In genomic region chr9:133030317-133031129, GRCh38 we compare ENCODE assay signal across 8 cellular contexts. TPM values are rescaled to one million over a fixed set of nuclear protein-coding genes. Genes with fewer than 3 reads are reported as not detected.
A peak's percentile ranks its signal among the peaks of the same experiment; 100 is the strongest.
DNase-seq lines count a peak whose midpoint lies in the region; ATAC-seq, FAIRE-seq and TF ChIP-seq lines count a peak whose summit lies in the region.

GTF3C5 (plus strand) TSS chr9:133030997; CDS start chr9:133031012, 15 bp downstream.

- no peak for TF ChIP-seq CTCF in astrocyte of the cerebellum (IDR thresholded peaks at IDR 0.05; ENCODE audit: low read depth, low read length, missing control alignments)

- intact Hi-C loops in aorta (cut with DNase I), result loop anchor here in 1 of 2 donors (10.0 kb wide), 2 partner anchors 74 to 114 kb away; no protein-coding TSS in a partner anchor

- in situ Hi-C loops in astrocyte of the cerebellum (cut with HindIII; ENCODE audit: low sequenced_read_pairs), result no loop called here

- peak within 1 kb of the TSS; percentile 90 for H3K9ac ChIP-seq in rectal smooth muscle tissue (ENCODE audit: low read length)

- peak within 1 kb of the TSS; percentile 89 for H3K27ac ChIP-seq in rectal smooth muscle tissue (ENCODE audit: low read depth, low read length)
- peak within 1 kb of the TSS in 1 of 2 donors; percentile 80 for H3K27ac ChIP-seq in aorta (ENCODE audit: low read depth in 1 of 2, low read length in 2 of 2)

- ATAC-seq in HG02981 (IDR thresholded peaks at IDR 0.05; ENCODE audit: unreplicated experiment), result peak; percentile 97
- peak; percentile 98 for ATAC-seq in aorta (ENCODE audit: low FRiP score)

- H3K9me3 ChIP-seq in aorta (ENCODE audit: control insufficient read depth, low read length), result no peaks in the 10 kb centered on the region

- H3K4me3 ChIP-seq in astrocyte of the cerebellum (ENCODE audit: low read depth, low read length) (peak within 1 kb of the TSS; percentile 55), rectal smooth muscle tissue (ENCODE audit: low read length) (peak within 1 kb of the TSS; percentile 98), aorta (ENCODE audit: low read length in 2 of 2) (peak within 1 kb of the TSS; percentile 83 to 92)

- WGBS in aorta, 2 donors, result 0% methylated on average over 63 of the region's 63 CpGs

- peak; percentile 97 for DNase-seq in GM18507 (ENCODE audit: extremely low spot score, insufficient read length, low read depth)
- DNase-seq in NCI-H2029 treated with DMSO at 0.1 percent for 48 hours (lab: John Stamatoyannopoulos, UW), result peak; percentile 99
- DNase-seq in T-helper 9 cell, result peak; percentile 82
- peak; percentile 98 for DNase-seq in astrocyte of the cerebellum (ENCODE audit: low read depth)
- peak; percentile 100 for DNase-seq in hepatic stellate cell (ENCODE audit: low spot score)
- DNase-seq in aorta, result peak; percentile 95 to 96

- H3K27me3 ChIP-seq in rectal smooth muscle tissue (ENCODE audit: control insufficient read depth, insufficient read depth, low read length), result no peaks in the 10 kb centered on the region
- no peaks in the 10 kb centered on the region for H3K27me3 ChIP-seq in aorta (ENCODE audit: control insufficient read depth in 1 of 2, insufficient read depth in 2 of 2, low read length in 1 of 2)

- FAIRE-seq in GM18507 (lab: Jason Lieb, UNC), result peak; percentile 97

- H3K4me1 ChIP-seq in rectal smooth muscle tissue (ENCODE audit: control insufficient read depth, insufficient read depth, low read length) (peaks cover 7% of the 10 kb centered on the region), aorta (ENCODE audit: control insufficient read depth in 1 of 2, insufficient read depth in 2 of 2, low read length in 2 of 2) (peaks cover 2 to 5% of the 10 kb centered on the region in 2 donors)

- H3K36me3 ChIP-seq in rectal smooth muscle tissue (ENCODE audit: control insufficient read depth, insufficient read depth, low read length), result no peaks in the 10 kb centered on the region
- H3K36me3 ChIP-seq in aorta (ENCODE audit: control insufficient read depth in 1 of 2, insufficient read depth in 2 of 2, low read length in 1 of 2), result no peaks in the 10 kb centered on the region

RNA-seq across cellular contexts. Expression of gene GTF3C5, which starts in this region (rescaled TPM):
- total RNA-seq in aorta, result 10 to 100 TPM; 35.6 to 42.9 TPM
- 10 to 100 TPM; 17.8 to 91.6 TPM for polyA plus RNA-seq in aorta
